ENCODE assay signal across 10 cellular contexts in the genomic region with DNA sequence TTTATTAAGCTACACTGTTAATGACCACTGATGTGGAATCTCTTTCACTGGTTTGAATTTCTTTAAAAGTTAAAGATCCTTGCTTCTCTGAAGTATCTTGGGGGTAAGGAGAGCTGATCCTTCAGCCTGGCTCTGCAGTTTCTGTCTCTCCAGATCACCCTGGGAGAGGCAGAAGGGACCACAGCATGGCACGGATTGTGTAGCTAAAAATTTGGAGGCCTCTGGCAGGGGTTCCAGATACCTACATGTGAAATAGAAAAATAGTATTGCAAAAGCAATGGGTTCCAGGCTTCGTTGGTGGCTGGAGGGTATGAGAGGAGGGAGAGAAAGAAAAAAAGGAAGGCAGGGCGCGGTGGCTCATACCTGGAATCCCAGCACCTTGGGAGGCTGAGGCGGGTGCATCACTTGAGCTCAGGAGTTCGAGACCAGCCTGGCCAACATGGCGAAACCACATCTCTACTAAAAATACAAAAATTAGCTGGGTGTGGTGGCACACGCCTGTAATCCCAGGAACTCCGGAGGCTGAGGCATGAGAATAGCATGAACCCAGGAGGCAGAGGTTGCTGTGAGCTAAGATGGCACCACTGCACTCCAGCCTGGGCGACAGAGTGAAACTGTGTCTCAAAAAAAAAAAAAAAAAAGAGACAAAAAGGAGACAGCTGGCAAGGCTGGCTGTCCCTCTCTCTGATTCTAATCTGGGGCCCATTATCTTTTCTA. TPM values are rescaled to one million over a fixed set of nuclear protein-coding genes. Genes with fewer than 3 reads are reported as not detected.
A peak's percentile ranks its signal among the peaks of the same experiment; 100 is the strongest.
DNase-seq lines count a peak whose midpoint lies in the region; ATAC-seq and TF ChIP-seq lines count a peak whose summit lies in the region.
"Had no signal": no experiment of that assay in that cellular context is flagged by ENCODE, and none has a peak within 500 bp of the region (broad histone marks: within the 10 kb centered on the region; RNA-seq: fewer than 3 reads in every experiment).

No MANE protein-coding gene starts in this region.

- intact Hi-C loops in transverse colon (cut with DNase I; ENCODE audit: low total_unique reads) (no loop called here), gastrocnemius medialis (cut with DNase I; ENCODE audit: low total_unique reads) (no loop called here)

- 56 to 60% methylated on average over 8 to 10 of the region's 10 CpGs for WGBS in transverse colon (ENCODE audit: low coverage in 1 of 2), 2 donors

- no peak for ATAC-seq in activated T-cell treated with anti-CD3 and anti-CD28 coated beads, Interleukin-2, amount 50 U/mL, for 72 hours (replicated peaks in 1 of 2)
- ATAC-seq in activated CD8-positive, alpha-beta T cell treated with anti-CD3 and anti-CD28 coated beads, Interleukin-2, amount 10 ng/mL, durations not matched to agents 7 days and 5 days = no peak
- ATAC-seq in gastrocnemius medialis = no peak
- ATAC-seq: Panc1 had no signal

- no peak for DNase-seq in activated T-cell treated with anti-CD3 and anti-CD28 coated beads, Interleukin-2, amount 50 U/mL, for 72 hours
- no peak for DNase-seq in activated T-cell treated with anti-CD3 and anti-CD28 coated beads, Interleukin-2, amount 50 U/mL, for 1 hour
- DNase-seq in activated CD8-positive, alpha-beta T cell treated with anti-CD3 and anti-CD28 coated beads, Interleukin-2, amount 10 ng/mL, durations not matched to agents 7 days and 5 days = no peak
- DNase-seq in immature natural killer cell (no peak), transverse colon (no peak), NK-92 (lab: John Stamatoyannopoulos, UW; ENCODE audit: unreplicated experiment) (no peak), gastrocnemius medialis (no peak), DMS114 treated with DMSO at 0.1 percent for 48 hours (lab: John Stamatoyannopoulos, UW; ENCODE audit: unreplicated experiment) (no peak)
- DNase-seq: activated CD4-positive, alpha-beta T cell treated with anti-CD3 and anti-CD28 coated beads for 48 hours had no signal

- POLR2A ChIA-PET in activated CD8-positive, alpha-beta T cell treated with anti-CD3 and anti-CD28 coated beads, Interleukin-2, amount 10 ng/mL, durations not matched to agents 7 days and 5 days (lab: Charles Lee) = interaction anchor here (0.9 to 6.3 kb wide), 10 partner anchors 8 to 235 kb away, joined by 3 to 68 read pairs (median 8); no protein-coding TSS in a partner anchor

- peaks cover 6 to 12% of the 10 kb centered on the region in 2 donors for H3K36me3 Mint-ChIP-seq in activated T-cell treated with anti-CD3 and anti-CD28 coated beads, Interleukin-2, amount 50 U/mL, for 72 hours (ENCODE audit: insufficient read depth in 2 of 2)
- H3K36me3 Mint-ChIP-seq in activated CD8-positive, alpha-beta T cell treated with anti-CD3 and anti-CD28 coated beads, Interleukin-2, amount 10 ng/mL, durations not matched to agents 7 days and 5 days (ENCODE audit: low read depth) = peaks cover 50% of the 10 kb centered on the region
- peaks cover 0 to 4% (median 3%) of the 10 kb centered on the region in 3 donors for H3K36me3 Mint-ChIP-seq in immature natural killer cell

- H3K4me1 Mint-ChIP-seq in activated T-cell treated with anti-CD3 and anti-CD28 coated beads, Interleukin-2, amount 50 U/mL, for 72 hours (ENCODE audit: low read depth) = peaks cover 75% of the 10 kb centered on the region
- H3K4me1 Mint-ChIP-seq in activated CD8-positive, alpha-beta T cell treated with anti-CD3 and anti-CD28 coated beads, Interleukin-2, amount 10 ng/mL, durations not matched to agents 7 days and 5 days (ENCODE audit: low read depth) = peaks cover 68% of the 10 kb centered on the region
- H3K4me1 Mint-ChIP-seq in immature natural killer cell = peaks cover 71 to 81% of the 10 kb centered on the region in 2 donors

- no peak for TF ChIP-seq EP300 in transverse colon (IDR thresholded peaks at IDR 0.05; ENCODE audit: low read depth)

- H3K4me3 Mint-ChIP-seq in activated T-cell treated with anti-CD3 and anti-CD28 coated beads, Interleukin-2, amount 50 U/mL, for 72 hours = peak overlapping the region; percentile 96 to 99
- H3K4me3 Mint-ChIP-seq in activated CD8-positive, alpha-beta T cell treated with anti-CD3 and anti-CD28 coated beads, Interleukin-2, amount 10 ng/mL, durations not matched to agents 7 days and 5 days = peak overlapping the region; percentile 99
- peak overlapping the region; percentile 89 to 99 (median 99) for H3K4me3 Mint-ChIP-seq in immature natural killer cell

- H3K36me3 ChIP-seq in transverse colon (no peaks in the 10 kb centered on the region), gastrocnemius medialis (no peaks in the 10 kb centered on the region)

- peak overlapping the region in 1 of 4 donors; percentile 91 for H3K4me3 ChIP-seq in transverse colon
- H3K4me3 ChIP-seq in gastrocnemius medialis = no peak overlapping the region

- H3K9me3 ChIP-seq in transverse colon (no peaks in the 10 kb centered on the region), gastrocnemius medialis (no peaks in the 10 kb centered on the region)

- H3K27ac Mint-ChIP-seq in activated T-cell treated with anti-CD3 and anti-CD28 coated beads, Interleukin-2, amount 50 U/mL, for 72 hours = peak overlapping the region; percentile 97
- H3K27ac Mint-ChIP-seq in activated CD8-positive, alpha-beta T cell treated with anti-CD3 and anti-CD28 coated beads, Interleukin-2, amount 10 ng/mL, durations not matched to agents 7 days and 5 days = peak overlapping the region; percentile 96
- peak overlapping the region; percentile 91 to 99 (median 98) for H3K27ac Mint-ChIP-seq in immature natural killer cell

- no peak for TF ChIP-seq CTCF in transverse colon (IDR thresholded peaks at IDR 0.05)
- no peak for TF ChIP-seq CTCF in gastrocnemius medialis (IDR thresholded peaks at IDR 0.05 in 4 of 5, conservative IDR thresholded peaks at IDR 0.05 in 1 of 5)

- H3K27ac ChIP-seq in transverse colon (peak overlapping the region; percentile 85 to 94 (median 92)), gastrocnemius medialis (no peak overlapping the region)

- CTCF ChIA-PET in activated CD8-positive, alpha-beta T cell treated with anti-CD3 and anti-CD28 coated beads, Interleukin-2, amount 10 ng/mL, durations not matched to agents 7 days and 5 days (lab: Charles Lee) = interaction anchor here (0.9 to 6.2 kb wide), 15 partner anchors 12 to 211 kb away, joined by 3 to 43 read pairs (median 5); no protein-coding TSS in a partner anchor

- H3K27me3 ChIP-seq in transverse colon (peaks cover 31% of the 10 kb centered on the region), gastrocnemius medialis (peaks cover 10 to 26% (median 19%) of the 10 kb centered on the region in 3 donors)

- no peak for TF ChIP-seq POLR2A in transverse colon (IDR thresholded peaks at IDR 0.05)
- no peak for TF ChIP-seq POLR2A in gastrocnemius medialis (IDR thresholded peaks at IDR 0.05)

- H3K27me3 Mint-ChIP-seq in activated T-cell treated with anti-CD3 and anti-CD28 coated beads, Interleukin-2, amount 50 U/mL, for 72 hours (ENCODE audit: low read depth) = no peaks in the 10 kb centered on the region
- H3K27me3 Mint-ChIP-seq in activated CD8-positive, alpha-beta T cell treated with anti-CD3 and anti-CD28 coated beads, Interleukin-2, amount 10 ng/mL, durations not matched to agents 7 days and 5 days (ENCODE audit: low read depth) = no peaks in the 10 kb centered on the region
- H3K27me3 Mint-ChIP-seq in immature natural killer cell (ENCODE audit: low read depth in 3 of 3) = peaks cover 2 to 17% (median 4%) of the 10 kb centered on the region in 3 donors

- peaks cover 0 to 64% (median 15%) of the 10 kb centered on the region in 4 donors for H3K4me1 ChIP-seq in transverse colon
- H3K4me1 ChIP-seq in gastrocnemius medialis = peaks cover 17 to 22% of the 10 kb centered on the region in 2 donors

- H3K9me3 Mint-ChIP-seq in activated T-cell treated with anti-CD3 and anti-CD28 coated beads, Interleukin-2, amount 50 U/mL, for 72 hours = no peaks in the 10 kb centered on the region
- no peaks in the 10 kb centered on the region for H3K9me3 Mint-ChIP-seq in activated CD8-positive, alpha-beta T cell treated with anti-CD3 and anti-CD28 coated beads, Interleukin-2, amount 10 ng/mL, durations not matched to agents 7 days and 5 days (ENCODE audit: insufficient read depth)
- H3K9me3 Mint-ChIP-seq in immature natural killer cell = no peaks in the 10 kb centered on the region

- in situ Hi-C loops in transverse colon (cut with MboI; ENCODE audit: low pct_ligation_motif_present in 1 of 4, low pct_unique_long_range_greater_than_20kb in 1 of 4, low sequenced_read_pairs in 3 of 4) = no loop called here
- in situ Hi-C loops in gastrocnemius medialis (cut with MboI; ENCODE audit: low sequenced_read_pairs in 4 of 4) = no loop called here

RNA-seq across cellular contexts. Expression of a gene that starts 3.5 kb away (rescaled TPM):
- total RNA-seq in activated T-cell treated with anti-CD3 and anti-CD28 coated beads, Interleukin-2, amount 50 U/mL, for 72 hours = 10 to 100 TPM; 47.2 to 57.7 TPM
- total RNA-seq in activated CD8-positive, alpha-beta T cell treated with anti-CD3 and anti-CD28 coated beads, Interleukin-2, amount 10 ng/mL, durations not matched to agents 7 days and 5 days = 10 to 100 TPM; 82.1 to 85.2 TPM
- polyA plus RNA-seq in immature natural killer cell = 10 to 100 TPM; 42.5 to 90.1 (median 78.4) TPM
- total RNA-seq in transverse colon (100 to 1,000 TPM in 1 of 4 donors, 10 to 100 TPM in 2, 1 to 10 TPM in 1; 4.2 to 123 (median 31.5) TPM), gastrocnemius medialis (1 to 10 TPM in 3 of 4 donors, under 1 TPM in 1; 0.17 to 2.1 (median 1.4) TPM)

Comparison
In these comparisons a context has a peak if more than half of its experiments do, and no peak if none do; other contexts are left out.
1. H3K27ac ChIP-seq: peak in transverse colon (4 of 4); none in gastrocnemius medialis (0 of 4).
2. Peak in every context shown above with its lines, with median percentiles within 50 percentile points of each other: H3K27ac Mint-ChIP-seq and H3K4me3 Mint-ChIP-seq.